In genomic region chr4:101527186-101527585, GRCh38 we compare ENCODE assay signal across 8 cellular contexts.
A peak's percentile ranks its signal among the peaks of the same experiment; 100 is the strongest.
DNase-seq lines count a peak whose midpoint lies in the region; ATAC-seq and TF ChIP-seq lines count a peak whose summit lies in the region.

No MANE protein-coding gene starts in this region.

- peak overlapping the region; percentile 28 for H3K27ac Mint-ChIP-seq in CD8-positive, alpha-beta T cell

- H3K9me3 ChIP-seq in CD8-positive, alpha-beta T cell (ENCODE audit: low read length), result no peaks in the 10 kb centered on the region
- H3K9me3 ChIP-seq in HEK293 (ENCODE audit: control insufficient read depth, insufficient read depth, low read depth, low read length) (no peaks in the 10 kb centered on the region), transverse colon (no peaks in the 10 kb centered on the region)

- H3K4me1 Mint-ChIP-seq in CD8-positive, alpha-beta T cell (ENCODE audit: low read depth), result peaks cover 16% of the 10 kb centered on the region

- no peak for TF ChIP-seq POLR2A in transverse colon (IDR thresholded peaks at IDR 0.05)

- peaks cover 16% of the 10 kb centered on the region for H3K4me1 ChIP-seq in CD8-positive, alpha-beta T cell (ENCODE audit: insufficient read depth, low read length)
- no peaks in the 10 kb centered on the region for H3K4me1 ChIP-seq in HEK293 (ENCODE audit: control insufficient read depth, insufficient read depth, low read length)
- H3K4me1 ChIP-seq in transverse colon, result no peaks in the 10 kb centered on the region

- peak in 6 of 7 experiments; percentile 19 to 61 (median 44) for DNase-seq in CD8-positive, alpha-beta T cell
- DNase-seq in T-helper 9 cell (peak; percentile 26), epithelial cell of prostate (ENCODE audit: low read depth, low spot score) (peak; percentile 10), NCI-H2081 treated with DMSO at 0.1 percent for 48 hours (lab: John Stamatoyannopoulos, UW) (no peak), posterior vena cava (ENCODE audit: low spot score) (no peak), transverse colon (no peak), NCI-H446 treated with DMSO at 0.1 percent for 48 hours (lab: John Stamatoyannopoulos, UW) (no peak)

- WGBS in transverse colon (ENCODE audit: low coverage in 1 of 2), 2 donors, result 62 to 64% methylated on average over 2 of the region's 2 CpGs

- H3K36me3 Mint-ChIP-seq in CD8-positive, alpha-beta T cell, result no peaks in the 10 kb centered on the region

- H3K36me3 ChIP-seq in CD8-positive, alpha-beta T cell (ENCODE audit: insufficient read depth, low read length), result no peaks in the 10 kb centered on the region
- H3K36me3 ChIP-seq in HEK293 (ENCODE audit: control insufficient read depth in 2 of 2, insufficient read depth in 1 of 2, low read length in 2 of 2) (no peaks in the 10 kb centered on the region), transverse colon (no peaks in the 10 kb centered on the region)

- no peaks in the 10 kb centered on the region for H3K9me3 Mint-ChIP-seq in CD8-positive, alpha-beta T cell

- POLR2A ChIA-PET in CD8-positive, alpha-beta T cell (lab: Charles Lee), result interaction anchor here (1.5 kb wide), 1 partner anchor 23 kb away, joined by 3 read pairs; no protein-coding TSS in a partner anchor
- POLR2A ChIA-PET in HEK293 (lab: Yijun Ruan, JAX), result no interaction called here

- no peak overlapping the region for H3K27ac ChIP-seq in CD8-positive, alpha-beta T cell (ENCODE audit: low read depth, low read length)
- H3K27ac ChIP-seq in HEK293 (ENCODE audit: extremely low read depth, low read depth, low read length) (no peak overlapping the region), epithelial cell of prostate (no peak overlapping the region), transverse colon (no peak overlapping the region)

- H3K4me3 Mint-ChIP-seq in CD8-positive, alpha-beta T cell, result no peak overlapping the region

- no peaks in the 10 kb centered on the region for H3K27me3 ChIP-seq in CD8-positive, alpha-beta T cell (ENCODE audit: insufficient read depth, low read length)
- no peaks in the 10 kb centered on the region for H3K27me3 ChIP-seq in transverse colon

- in situ Hi-C loops in transverse colon (cut with MboI; ENCODE audit: low pct_ligation_motif_present in 1 of 4, low pct_unique_long_range_greater_than_20kb in 1 of 4, low sequenced_read_pairs in 3 of 4), result no loop called here

- no peak overlapping the region for H3K4me3 ChIP-seq in CD8-positive, alpha-beta T cell (ENCODE audit: low read depth, low read length)
- no peak overlapping the region for H3K4me3 ChIP-seq in HEK293 (ENCODE audit: low read depth, low read length)
- H3K4me3 ChIP-seq in transverse colon, result no peak overlapping the region

- intact Hi-C loops in CD8-positive, alpha-beta T cell (cut with DNase I, micrococcal nuclease), result loop anchor here (5.0 to 10.0 kb wide), 4 partner anchors 102 to 1432 kb away; partner anchors contain the start of gene PPP3CA (in 2 of the 2)
- intact Hi-C loops in posterior vena cava (cut with DNase I), result loop anchor here in 1 of 2 donors (10.0 kb wide), 1 partner anchor 328 kb away; no protein-coding TSS in a partner anchor
- intact Hi-C loops in transverse colon (cut with DNase I; ENCODE audit: low total_unique reads), result no loop called here

- TF ChIP-seq EP300 in transverse colon (IDR thresholded peaks at IDR 0.05; ENCODE audit: low read depth), result no peak

- CTCF ChIA-PET in CD8-positive, alpha-beta T cell (lab: Charles Lee), result interaction anchor here (1.0 kb wide), 1 partner anchor 179 kb away, joined by 3 read pairs; no protein-coding TSS in a partner anchor
- CTCF ChIA-PET in HEK293 (lab: Yijun Ruan, JAX), result no interaction called here

- peak; percentile 93 for ATAC-seq in CD8-positive, alpha-beta T cell

- no peak for TF ChIP-seq CTCF in CD8-positive, alpha-beta T cell (IDR thresholded peaks at IDR 0.05)
- no peak for TF ChIP-seq CTCF in HEK293 (tag by site-specific recombination; IDR thresholded peaks at IDR 0.05)
- TF ChIP-seq CTCF in transverse colon (IDR thresholded peaks at IDR 0.05), result no peak

- H3K27me3 Mint-ChIP-seq in CD8-positive, alpha-beta T cell (ENCODE audit: low read depth), result peaks cover 29% of the 10 kb centered on the region

TF ChIP-seq in HEK293, 187 proteins besides CTCF, POLR2A, EP300 and RAD21:
- 0 out of 2 replicates have a peak, but pooled peaks have one; percentile 31 for TF ChIP-seq ZFHX2 (tag by site-specific recombination; conservative IDR thresholded peaks at IDR 0.05)
- no peak for TF ChIP-seq TSHZ1 (tag by site-specific recombination; IDR thresholded peaks at IDR 0.05; ENCODE audit: borderline replicate concordance)
TF ChIP-seq in HEK293: peak in this region for 1.

Comparison
In these comparisons a context has a peak if more than half of its experiments do, and no peak if none do; other contexts are left out.
1. DNase-seq: peak in CD8-positive, alpha-beta T cell (6 of 7), T-helper 9 cell (single experiment) and epithelial cell of prostate (single experiment); none in NCI-H2081 treated with DMSO at 0.1 percent for 48 hours (single experiment), posterior vena cava (single experiment), transverse colon (single experiment) and NCI-H446 treated with DMSO at 0.1 percent for 48 hours (single experiment).